In genomic region chr17:41665566-41666335, GRCh38 we compare ENCODE assay signal across 8 cellular contexts.
DNase-seq lines count a peak whose midpoint lies in the region; ATAC-seq lines count a peak whose summit lies in the region.

No MANE protein-coding gene starts in this region.

- ATAC-seq in GM18909 (IDR thresholded peaks at IDR 0.05; ENCODE audit: poor library complexity, unreplicated experiment) (peak; percentile 71), HG03196 (IDR thresholded peaks at IDR 0.05; ENCODE audit: unreplicated experiment) (peak; percentile 46)
- ATAC-seq in activated CD4-positive, CD25-positive, alpha-beta regulatory T cell treated with anti-CD3 and anti-CD28 coated beads, Interleukin-2, amount 50 U/mL, for 24 hours: peak; percentile 82 to 84

- DNase-seq in AG08395 (ENCODE audit: low spot score): peak; percentile 98
- peak; percentile 75 for DNase-seq in NCI-H226
- DNase-seq in cerebellar cortex (ENCODE audit: low spot score): peak; percentile 82
- peak; percentile 66 for DNase-seq in kidney glomerular epithelial cell (lab: John Stamatoyannopoulos, UW)
- peak; percentile 74 to 87 for DNase-seq in stimulated activated CD4-positive, alpha-beta T cell treated with anti-CD3 and anti-CD28 coated beads, Interleukin-15, amount 100 ng/mL, for 48 hours (ENCODE audit: low read depth in 2 of 2)

Comparison
In these comparisons a context has a peak if more than half of its experiments do, and no peak if none do; other contexts are left out.
1. Peak in every context shown above with its lines: DNase-seq and ATAC-seq.